Comparison of ENCODE assay signal across 33 cellular contexts in genomic region chr1:31437433-31438037, GRCh38.
"Had no signal": no experiment of that assay in that cellular context is flagged by ENCODE, and none has a peak within 500 bp of the region (broad histone marks: within the 10 kb centered on the region; RNA-seq: fewer than 3 reads in every experiment).

No MANE protein-coding gene starts in this region.

- ATAC-seq: activated CD8-positive, alpha-beta T cell treated with anti-CD3 and anti-CD28 coated beads for 36 hours; body of pancreas; PC-3; Right ventricle myocardium inferior; SK-N-SH treated with all-trans-retinoic acid at 6 μM for 48 hours had no signal

- H3K36me3 ChIP-seq: adrenal gland, breast epithelium, WERI-Rb-1 had no signal

- H3K27ac ChIP-seq: adrenal gland, body of pancreas, breast epithelium, KMS-11, Peyer's patch, WERI-Rb-1 had no signal

- H3K4me3 ChIP-seq: adrenal gland, body of pancreas, breast epithelium, Peyer's patch had no signal

- H3K9me3 ChIP-seq: adrenal gland, body of pancreas, breast epithelium, Peyer's patch had no signal

- H3K4me1 ChIP-seq: adrenal gland, body of pancreas, breast epithelium had no signal

- DNase-seq: activated CD4-positive, alpha-beta T cell treated with anti-CD3 and anti-CD28 coated beads for 1 hour; activated CD4-positive, alpha-beta T cell treated with anti-CD3 and anti-CD28 coated beads for 48 hours; activated CD4-positive, CD25-positive, alpha-beta regulatory T cell; activated CD8-positive, alpha-beta T cell treated with anti-CD3 and anti-CD28 coated beads for 36 hours; activated gamma-delta T cell; activated naive CD4-positive, alpha-beta T cell treated with Interleukin-2 at 50 U/mL for 16 hours; activated naive CD8-positive, alpha-beta T cell treated with anti-CD3 and anti-CD28 coated beads, Interleukin-2, amount 10 ng/mL, durations not matched to agents 7 days and 5 days; activated T-cell treated with anti-CD3 and anti-CD28 coated beads, Interleukin-2, amount 50 U/mL, for 24 hours; body of pancreas; cerebellar nuclear complex; MM.1S; NCI-H1092; NCI-H1436 treated with DMSO at 0.1 percent for 48 hours; NCI-H1694 treated with DMSO at 0.1 percent for 48 hours; NCI-H2029; NCI-H510A; NCI-H526; NCI-H748 treated with DMSO at 0.1 percent for 48 hours; NK-92 treated with Interleukin-12 subunit alpha and Interleukin-12 subunit beta, amount 100 ng/mL, for 24 hours; PC-3; Peyer's patch; RPMI8226; SIG-M5; SW 1271; T-helper 1 cell; T-helper 2 cell; T-helper 9 cell; WERI-Rb-1 had no signal

- H3K27me3 ChIP-seq: adrenal gland, body of pancreas, breast epithelium, Peyer's patch had no signal
